Comparison of ENCODE assay signal across 31 cellular contexts in the genomic region with DNA sequence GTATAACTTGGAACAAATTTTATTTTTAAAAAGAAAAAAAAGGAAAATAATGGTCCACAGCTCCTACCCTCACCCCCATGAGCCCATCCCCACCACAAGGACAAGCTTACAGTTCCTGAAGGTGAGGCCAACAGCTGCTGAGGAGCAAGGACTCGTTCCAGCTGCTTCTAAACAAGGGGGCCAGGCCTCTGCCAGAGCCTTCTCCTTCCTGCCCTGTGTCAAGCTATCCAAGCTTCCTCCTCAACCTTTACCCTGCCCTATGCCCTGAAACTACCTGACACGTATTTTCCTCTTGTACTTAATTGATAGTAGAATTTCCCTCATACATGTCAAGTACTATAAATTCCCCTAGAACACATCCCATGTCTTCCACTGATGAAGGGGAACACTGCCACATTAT. TPM values are rescaled to one million over a fixed set of nuclear protein-coding genes. Genes with fewer than 3 reads are reported as not detected.
DNase-seq lines count a peak whose midpoint lies in the region; ATAC-seq, FAIRE-seq and TF ChIP-seq lines count a peak whose summit lies in the region.
"Had no signal": no experiment of that assay in that cellular context is flagged by ENCODE, and none has a peak within 500 bp of the region (broad histone marks: within the 10 kb centered on the region; RNA-seq: fewer than 3 reads in every experiment).

No MANE protein-coding gene starts in this region.

- no peaks in the 10 kb centered on the region for H3K27me3 ChIP-seq in breast epithelium
- H3K27me3 ChIP-seq in right lobe of liver: no peaks in the 10 kb centered on the region
- no peaks in the 10 kb centered on the region for H3K27me3 ChIP-seq in small intestine (ENCODE audit: control insufficient read depth in 2 of 2, insufficient read depth in 2 of 2, low read length in 2 of 2)
- H3K27me3 ChIP-seq: gastroesophageal sphincter, neural progenitor cell, testis had no signal

- H3K27ac Mint-ChIP-seq in MCF 10A (ENCODE audit: low read depth, unreplicated experiment) (peak overlapping the region; percentile 90), WTC11 (no peak overlapping the region)
- H3K27ac Mint-ChIP-seq: activated CD4-positive, alpha-beta memory T cell treated with anti-CD3 and anti-CD28 coated beads, Interleukin-2, amount 10 ng/mL, durations not matched to agents 7 days and 5 days; activated naive CD4-positive, alpha-beta T cell treated with anti-CD3 and anti-CD28 coated beads, Interleukin-2, amount 50 U/mL, for 24 hours; activated T-helper 2 cell treated with anti-CD3 and anti-CD28 coated beads, Interferon-gamma antibody, Interleukin-2, Interleukin-4, amounts not matched to agents 10 μg/mL and 5 μg/mL and 100 μg/mL, durations not matched to agents 14 hours and 24 hours and 36 hours; CD14-positive monocyte; neural progenitor cell; T-cell had no signal

- H3K9me3 ChIP-seq in breast epithelium (no peaks in the 10 kb centered on the region), right lobe of liver (no peaks in the 10 kb centered on the region), small intestine (ENCODE audit: control insufficient read depth, low read depth) (no peaks in the 10 kb centered on the region)
- H3K9me3 ChIP-seq: gastroesophageal sphincter, testis had no signal

- H3K27ac ChIP-seq in breast epithelium: peak overlapping the region in 1 of 2 donors; percentile 49
- peak overlapping the region in 1 of 3 donors; percentile 28 for H3K27ac ChIP-seq in right lobe of liver
- peak overlapping the region; percentile 68 to 85 for H3K27ac ChIP-seq in small intestine (ENCODE audit: low read depth in 1 of 2, low read length in 1 of 2)
- H3K27ac ChIP-seq: GM23248, neural progenitor cell, testis had no signal

- H3K9me3 Mint-ChIP-seq in MCF 10A (ENCODE audit: unreplicated experiment): no peaks in the 10 kb centered on the region
- H3K9me3 Mint-ChIP-seq in WTC11: peaks cover 3% of the 10 kb centered on the region
- H3K9me3 Mint-ChIP-seq: activated CD4-positive, alpha-beta memory T cell treated with anti-CD3 and anti-CD28 coated beads, Interleukin-2, amount 10 ng/mL, durations not matched to agents 7 days and 5 days; activated naive CD4-positive, alpha-beta T cell treated with anti-CD3 and anti-CD28 coated beads, Interleukin-2, amount 50 U/mL, for 24 hours; activated T-helper 2 cell treated with anti-CD3 and anti-CD28 coated beads, Interferon-gamma antibody, Interleukin-2, Interleukin-4, amounts not matched to agents 10 μg/mL and 5 μg/mL and 100 μg/mL, durations not matched to agents 14 hours and 24 hours and 36 hours; T-cell had no signal

- TF ChIP-seq CTCF in MCF 10A (IDR thresholded peaks at IDR 0.05; ENCODE audit: unreplicated experiment): no peak
- no peak for TF ChIP-seq CTCF in breast epithelium (IDR thresholded peaks at IDR 0.05)
- no peak for TF ChIP-seq CTCF in WTC11 (IDR thresholded peaks at IDR 0.05)
- TF ChIP-seq CTCF in right lobe of liver (IDR thresholded peaks at IDR 0.05): no peak

- WGBS in right lobe of liver (ENCODE audit: insufficient coverage, low coverage, low lambda C conversion rate, missing lambda C conversion rate): 9% methylated on average over 2 of the region's 2 CpGs
- WGBS in small intestine, 3 donors: 5 to 34% (median 24%) methylated on average over 2 of the region's 2 CpGs

- H3K4me3 ChIP-seq in breast epithelium (no peak overlapping the region), right lobe of liver (no peak overlapping the region), small intestine (ENCODE audit: low read depth in 1 of 2, low read length in 2 of 2) (no peak overlapping the region)
- H3K4me3 ChIP-seq: gastroesophageal sphincter, GM12878, GM23248, lung, neural progenitor cell, testis had no signal

- H3K27me3 Mint-ChIP-seq in MCF 10A (ENCODE audit: insufficient read depth, unreplicated experiment): no peaks in the 10 kb centered on the region
- H3K27me3 Mint-ChIP-seq in WTC11 (ENCODE audit: low read depth): no peaks in the 10 kb centered on the region

- FAIRE-seq in small intestine (lab: Jason Lieb, UNC) (no peak), GM12892 (lab: Jason Lieb, UNC) (no peak)
- FAIRE-seq: endometrium, GM12878 had no signal

- BruUV-seq in MCF 10A (replicated peaks; lab: Mats Ljungman, UMichigan): no TSS peak

- H3K36me3 ChIP-seq in breast epithelium (no peaks in the 10 kb centered on the region), right lobe of liver (no peaks in the 10 kb centered on the region), small intestine (ENCODE audit: control insufficient read depth in 2 of 2, insufficient read depth in 2 of 2, low read length in 2 of 2) (no peaks in the 10 kb centered on the region)
- H3K36me3 ChIP-seq: gastroesophageal sphincter, neural progenitor cell had no signal

- CTCF ChIA-PET in MCF 10A (lab: Yijun Ruan, JAX) (interaction anchor here (1.1 kb wide), 1 partner anchor 224 kb away, joined by 3 read pairs; no protein-coding TSS in a partner anchor), WTC11 (lab: Charles Lee) (interaction anchor here (0.9 to 1.7 kb wide), 4 partner anchors 9 to 199 kb away, joined by 3 to 7 read pairs (median 4); a partner anchor contains a TSS)

- POLR2A ChIA-PET in MCF 10A (lab: Yijun Ruan, JAX) (interaction anchor here (1.2 to 7.3 kb wide), 3 partner anchors 8 to 121 kb away, joined by 3 to 91 read pairs (median 8); a partner anchor contains a TSS), WTC11 (lab: Charles Lee) (interaction anchor here (1.0 to 1.4 kb wide), 2 partner anchors 9 to 12 kb away, joined by 3 to 5 read pairs; a partner anchor contains a TSS)

- intact Hi-C loops in MCF 10A (cut with micrococcal nuclease): no loop called here
- intact Hi-C loops in breast epithelium (cut with DNase I; ENCODE audit: low total_unique reads): no loop called here
- intact Hi-C loops in right lobe of liver (cut with DNase I): no loop called here

- H3K4me3 Mint-ChIP-seq in MCF 10A (ENCODE audit: unreplicated experiment): no peak overlapping the region
- H3K4me3 Mint-ChIP-seq in WTC11: no peak overlapping the region
- H3K4me3 Mint-ChIP-seq: activated CD4-positive, alpha-beta memory T cell treated with anti-CD3 and anti-CD28 coated beads, Interleukin-2, amount 10 ng/mL, durations not matched to agents 7 days and 5 days; activated naive CD4-positive, alpha-beta T cell treated with anti-CD3 and anti-CD28 coated beads, Interleukin-2, amount 50 U/mL, for 24 hours; CD14-positive monocyte; neural progenitor cell; T-cell had no signal

- peaks cover 16% of the 10 kb centered on the region for H3K36me3 Mint-ChIP-seq in MCF 10A (ENCODE audit: insufficient read depth, unreplicated experiment)
- H3K36me3 Mint-ChIP-seq in WTC11: peaks cover 14% of the 10 kb centered on the region
- H3K36me3 Mint-ChIP-seq: activated naive CD4-positive, alpha-beta T cell treated with anti-CD3 and anti-CD28 coated beads, Interleukin-2, amount 50 U/mL, for 24 hours; CD14-positive monocyte; T-cell had no signal

- ATAC-seq in WTC11 (peak; percentile 55), right lobe of liver (peak in 3 of 4 donors; percentile 42 to 47 (median 42)), HG03025 (IDR thresholded peaks at IDR 0.05; ENCODE audit: low FRiP score, unreplicated experiment) (no peak)
- ATAC-seq: gastroesophageal sphincter, GM12878, PC-3, T-cell had no signal

- peaks cover 42% of the 10 kb centered on the region for H3K4me1 Mint-ChIP-seq in MCF 10A (ENCODE audit: insufficient read depth, unreplicated experiment)
- peaks cover 46% of the 10 kb centered on the region for H3K4me1 Mint-ChIP-seq in WTC11
- H3K4me1 Mint-ChIP-seq: activated CD4-positive, alpha-beta memory T cell treated with anti-CD3 and anti-CD28 coated beads, Interleukin-2, amount 10 ng/mL, durations not matched to agents 7 days and 5 days; activated naive CD4-positive, alpha-beta T cell treated with anti-CD3 and anti-CD28 coated beads, Interleukin-2, amount 50 U/mL, for 24 hours; CD14-positive monocyte; T-cell had no signal

- TF ChIP-seq POLR2A in breast epithelium (IDR thresholded peaks at IDR 0.05) (no peak), right lobe of liver (IDR thresholded peaks at IDR 0.05) (no peak), GM12892 (IDR thresholded peaks at IDR 0.05; ENCODE audit: low read depth, low read length) (no peak)

- H3K4me1 ChIP-seq in breast epithelium (no peaks in the 10 kb centered on the region), right lobe of liver (peaks cover 0 to 55% (median 19%) of the 10 kb centered on the region in 4 donors), small intestine (ENCODE audit: control insufficient read depth in 2 of 2, insufficient read depth in 1 of 2, low read depth in 1 of 2, low read length in 1 of 2) (peaks cover 8 to 17% of the 10 kb centered on the region in 2 donors)

- DNase-seq in MCF 10A (ENCODE audit: unreplicated experiment) (no peak), breast epithelium (ENCODE audit: low spot score in 2 of 2) (no peak), WTC11 (ENCODE audit: low spot score) (no peak), right lobe of liver (no peak), small intestine (peak; percentile 88), GM12892 (ENCODE audit: insufficient read length) (no peak), NCI-H1694 treated with DMSO at 0.1 percent for 48 hours (lab: John Stamatoyannopoulos, UW) (no peak)
- DNase-seq: 8988T; activated CD4-positive, alpha-beta memory T cell treated with anti-CD3 and anti-CD28 coated beads, Interleukin-2, amount 10 ng/mL, durations not matched to agents 7 days and 5 days; activated CD4-positive, CD25-positive, alpha-beta regulatory T cell treated with anti-CD3 and anti-CD28 coated beads, Interleukin-2, amount 50 U/mL, for 72 hours; caudate nucleus; GM23248; islet precursor cell; Kasumi-1; NK-92 treated with Interleukin-12 subunit alpha and Interleukin-12 subunit beta, amount 100 ng/mL, for 24 hours; PC-3; posterior cingulate gyrus; stimulated activated naive CD4-positive, alpha-beta T cell treated with Interleukin-2 at 50 U/mL for 16 hours; T-cell; testis had no signal

TF ChIP-seq in WTC11, 78 proteins besides CTCF, POLR2A, EP300 and RAD21 (continues in another document):
- no peak for TF ChIP-seq FOXJ3 (CRISPR knock-in tag; IDR thresholded peaks at IDR 0.05; ENCODE audit: borderline replicate concordance)
- no peak for TF ChIP-seq TEAD1 (CRISPR knock-in tag; IDR thresholded peaks at IDR 0.05)

RNA-seq across cellular contexts. Expression of a gene that starts 8.8 kb away (rescaled TPM):
- 42.8 and 51.3 TPM in 2 replicates for total RNA-seq in MCF 10A (2022)
- 100 to 1,000 TPM in 2 of 3 donors, 10 to 100 TPM in 1; 82.9 to 297 (median 113) TPM for total RNA-seq in breast epithelium
- 39.2 to 41.6 TPM (median 41.4 TPM) in 3 replicates for total RNA-seq in WTC11 (2021)
- total RNA-seq in right lobe of liver: 10 to 100 TPM; 40.2 to 53.8 (median 46.9) TPM
- polyA plus RNA-seq in small intestine: 10 to 100 TPM; 37.7 to 92.4 (median 61.1) TPM
- 4.2 TPM for polyA plus RNA-seq in GM12892 (2012; ENCODE audit: missing spikeins)
- total RNA-seq: activated CD4-positive, alpha-beta memory T cell treated with anti-CD3 and anti-CD28 coated beads, Interleukin-2, amount 10 ng/mL, durations not matched to agents 7 days and 5 days; activated T-helper 2 cell treated with anti-CD3 and anti-CD28 coated beads, Interferon-gamma antibody, Interleukin-2, Interleukin-4, amounts not matched to agents 10 μg/mL and 5 μg/mL and 100 μg/mL, durations not matched to agents 14 hours and 24 hours and 36 hours had no signal
- polyA plus RNA-seq: CD14-positive monocyte had no signal

RNA-seq across cellular contexts. Expression of a gene that starts 39.7 kb away (rescaled TPM):
- not detected in 2 replicates for total RNA-seq in MCF 10A (2022)
- total RNA-seq in breast epithelium: not detected
- total RNA-seq in WTC11 (2021): not detected in 3 replicates
- not detected for total RNA-seq in right lobe of liver
- polyA plus RNA-seq in small intestine: not detected
- polyA plus RNA-seq in GM12892 (2012; ENCODE audit: missing spikeins): not detected
- total RNA-seq: activated CD4-positive, alpha-beta memory T cell treated with anti-CD3 and anti-CD28 coated beads, Interleukin-2, amount 10 ng/mL, durations not matched to agents 7 days and 5 days; activated T-helper 2 cell treated with anti-CD3 and anti-CD28 coated beads, Interferon-gamma antibody, Interleukin-2, Interleukin-4, amounts not matched to agents 10 μg/mL and 5 μg/mL and 100 μg/mL, durations not matched to agents 14 hours and 24 hours and 36 hours; gastroesophageal sphincter; GM12878; GM23248; lung; NCI-H460; PC-3; SK-MEL-5; T-cell had no signal
- polyA plus RNA-seq: CD14-positive monocyte, GM12878, GM23248, lung had no signal
